ENCODE assay signal across 7 cellular contexts in genomic region chr11:128453444-128454336, GRCh38.
DNase-seq lines count a peak whose midpoint lies in the region; ATAC-seq and TF ChIP-seq lines count a peak whose summit lies in the region.

No MANE protein-coding gene starts in this region.

- H3K27ac ChIP-seq in hepatocyte (peak overlapping the region; percentile 65), thoracic aorta (peak overlapping the region; percentile 71 to 76)

- no peaks in the 10 kb centered on the region for H3K27me3 ChIP-seq in hepatocyte
- no peaks in the 10 kb centered on the region for H3K27me3 ChIP-seq in thoracic aorta (replicated peaks; ENCODE audit: insufficient read depth)

- 76% methylated on average over 5 of the region's 5 CpGs for whole genome bisulfite sequencing in hepatocyte (ENCODE audit: low lambda C conversion rate, missing lambda C conversion rate)

- no peaks in the 10 kb centered on the region for H3K9me2 ChIP-seq in hepatocyte (replicated peaks; ENCODE audit: insufficient read depth)

- no peak overlapping the region for H3K4me3 ChIP-seq in hepatocyte
- H3K4me3 ChIP-seq in thoracic aorta: no peak overlapping the region

- peaks cover 15% of the 10 kb centered on the region for H3K4me1 ChIP-seq in hepatocyte (ENCODE audit: insufficient read depth)
- peaks cover 13 to 30% of the 10 kb centered on the region in 2 donors for H3K4me1 ChIP-seq in thoracic aorta (ENCODE audit: control insufficient read depth in 1 of 2, low read depth in 2 of 2)

- H3K4me1 Mint-ChIP-seq in activated CD8-positive, alpha-beta T cell treated with anti-CD3 and anti-CD28 coated beads for 36 hours (ENCODE audit: low read depth): peaks cover 76% of the 10 kb centered on the region

- DNase-seq in HT1080 (ENCODE audit: low read depth) (peak; percentile 87), hepatocyte (ENCODE audit: low spot score) (peak; percentile 87), thoracic aorta (ENCODE audit: low spot score) (peak; percentile 55), foreskin melanocyte (no peak)
- DNase-seq in activated CD8-positive, alpha-beta T cell treated with anti-CD3 and anti-CD28 coated beads for 36 hours: no peak

- POLR2A ChIA-PET in activated CD8-positive, alpha-beta T cell treated with anti-CD3 and anti-CD28 coated beads for 36 hours (lab: Charles Lee): interaction anchor here (0.9 to 1.5 kb wide), 7 partner anchors 11 to 165 kb away, joined by 3 to 5 read pairs (median 3); no protein-coding TSS in a partner anchor

- H3K36me3 ChIP-seq in hepatocyte (replicated peaks; ENCODE audit: insufficient read depth, low read depth) (no peaks in the 10 kb centered on the region), thoracic aorta (peaks cover 18% of the 10 kb centered on the region)

- no peak overlapping the region for H2AFZ ChIP-seq in hepatocyte

- H3K9me3 ChIP-seq in hepatocyte (ENCODE audit: low read depth) (no peaks in the 10 kb centered on the region), thoracic aorta (no peaks in the 10 kb centered on the region)

- peak; percentile 18 for ATAC-seq in activated CD8-positive, alpha-beta T cell treated with anti-CD3 and anti-CD28 coated beads for 36 hours
- ATAC-seq in thoracic aorta (ENCODE audit: insufficient number of reproducible peaks, low FRiP score, low read depth) (no peak), HG02759 (IDR thresholded peaks at IDR 0.05; ENCODE audit: unreplicated experiment) (no peak), HG03432 (IDR thresholded peaks at IDR 0.05; ENCODE audit: unreplicated experiment) (no peak)

- intact Hi-C loops in activated CD8-positive, alpha-beta T cell treated with anti-CD3 and anti-CD28 coated beads for 36 hours (cut with micrococcal nuclease): no loop called here

- H3K9me3 Mint-ChIP-seq in activated CD8-positive, alpha-beta T cell treated with anti-CD3 and anti-CD28 coated beads for 36 hours: no peaks in the 10 kb centered on the region

- H3K4me3 Mint-ChIP-seq in activated CD8-positive, alpha-beta T cell treated with anti-CD3 and anti-CD28 coated beads for 36 hours: no peak overlapping the region

- H3K27ac Mint-ChIP-seq in activated CD8-positive, alpha-beta T cell treated with anti-CD3 and anti-CD28 coated beads for 36 hours: peak overlapping the region; percentile 77

- H3K79me2 ChIP-seq in hepatocyte: no peaks in the 10 kb centered on the region

- H3K4me2 ChIP-seq in hepatocyte: no peak overlapping the region

- CTCF ChIA-PET in activated CD8-positive, alpha-beta T cell treated with anti-CD3 and anti-CD28 coated beads for 36 hours (lab: Charles Lee): no interaction called here

- no peaks in the 10 kb centered on the region for H4K20me1 ChIP-seq in hepatocyte (ENCODE audit: insufficient read depth, poor library complexity, severe bottlenecking)

- no peak for TF ChIP-seq CTCF in activated CD8-positive, alpha-beta T cell treated with anti-CD3 and anti-CD28 coated beads for 36 hours (IDR thresholded peaks at IDR 0.05)
- TF ChIP-seq CTCF in hepatocyte (IDR thresholded peaks at IDR 0.05; ENCODE audit: poor library complexity) (no peak), thoracic aorta (IDR thresholded peaks at IDR 0.05) (no peak)

- H3K27me3 Mint-ChIP-seq in activated CD8-positive, alpha-beta T cell treated with anti-CD3 and anti-CD28 coated beads for 36 hours: no peaks in the 10 kb centered on the region

- peaks cover 61% of the 10 kb centered on the region for H3K36me3 Mint-ChIP-seq in activated CD8-positive, alpha-beta T cell treated with anti-CD3 and anti-CD28 coated beads for 36 hours (ENCODE audit: low read depth)

Comparison
In these comparisons a context has a peak if more than half of its experiments do, and no peak if none do; other contexts are left out.
1. DNase-seq: peak in HT1080 (single experiment), hepatocyte (single experiment) and thoracic aorta (single experiment); none in activated CD8-positive, alpha-beta T cell treated with anti-CD3 and anti-CD28 coated beads for 36 hours (single experiment) and foreskin melanocyte (single experiment).